In genomic region chr3:191688756-191689433, GRCh38 we compare ENCODE assay signal across 18 cellular contexts.
A peak's percentile ranks its signal among the peaks of the same experiment; 100 is the strongest.
DNase-seq lines count a peak whose midpoint lies in the region; ATAC-seq and TF ChIP-seq lines count a peak whose summit lies in the region.
"Had no signal": no experiment of that assay in that cellular context is flagged by ENCODE, and none has a peak within 500 bp of the region (broad histone marks: within the 10 kb centered on the region; RNA-seq: fewer than 3 reads in every experiment).

No MANE protein-coding gene starts in this region.

- H3K4me3 ChIP-seq in HAP-1 (no peak overlapping the region), NT2/D1 (ENCODE audit: insufficient read length, low read depth) (no peak overlapping the region), neural progenitor cell (no peak overlapping the region), PC-3 (ENCODE audit: low read length) (no peak overlapping the region)
- H3K4me3 ChIP-seq: BLaER1, SJCRH30 had no signal

- DNase-seq in HAP-1 (ENCODE audit: low spot score in 2 of 2) (peak; percentile 76 to 85), NT2/D1 (ENCODE audit: low read depth, low spot score) (peak; percentile 81), iPS DF 4.7 (ENCODE audit: extremely low read depth, low spot score) (peak; percentile 68), neural progenitor cell (ENCODE audit: low spot score) (peak; percentile 4), cerebellum (ENCODE audit: low spot score) (no peak), dedifferentiated amniotic fluid mesenchymal stem cell (ENCODE audit: extremely low spot score) (no peak), PC-3 (no peak), NCI-H1048 (lab: John Stamatoyannopoulos, UW) (no peak)
- DNase-seq: ACHN; CD4-positive, alpha-beta memory T cell; DND-41; KBM-7; NCI-H1092 treated with DMSO at 0.1 percent for 48 hours; NCI-H1436 treated with DMSO at 0.1 percent for 48 hours; NCI-H1930; NK-92 treated with Interleukin-12 subunit alpha and Interleukin-12 subunit beta, amount 100 ng/mL, for 24 hours; SJCRH30 had no signal

- BruUV-seq in PC-3 (replicated peaks; lab: Mats Ljungman, UMichigan) = no TSS peak

- POLR2A ChIA-PET in PC-3 (lab: Charles Lee; ENCODE audit: unreplicated experiment) = no interaction called here

- no peak overlapping the region for H3K9ac ChIP-seq in NT2/D1 (ENCODE audit: insufficient read length, low read depth)
- no peak overlapping the region for H3K9ac ChIP-seq in neural progenitor cell
- no peak overlapping the region for H3K9ac ChIP-seq in PC-3 (ENCODE audit: low read length)
- H3K9ac ChIP-seq: BLaER1 had no signal

- in situ Hi-C loops in HAP-1 (cut with MboI; ENCODE audit: low sequenced_read_pairs) = no loop called here

- H3K36me3 ChIP-seq in HAP-1 (replicated peaks) = no peaks in the 10 kb centered on the region
- H3K36me3 ChIP-seq in NT2/D1 (ENCODE audit: insufficient read depth, insufficient read length, low read length) = no peaks in the 10 kb centered on the region
- no peaks in the 10 kb centered on the region for H3K36me3 ChIP-seq in neural progenitor cell
- H3K36me3 ChIP-seq in PC-3 (ENCODE audit: low read depth, low read length) = no peaks in the 10 kb centered on the region
- H3K36me3 ChIP-seq: BLaER1, SJCRH30 had no signal

- H2AFZ ChIP-seq in neural progenitor cell (replicated peaks) = no peak overlapping the region
- H2AFZ ChIP-seq in PC-3 (ENCODE audit: low read length) = no peak overlapping the region

- H4K20me1 ChIP-seq in neural progenitor cell (ENCODE audit: low read depth) = no peaks in the 10 kb centered on the region
- H4K20me1 ChIP-seq in PC-3 (ENCODE audit: low read length) = no peaks in the 10 kb centered on the region
- H4K20me1 ChIP-seq: BLaER1 had no signal

- no peaks in the 10 kb centered on the region for H3K9me2 ChIP-seq in PC-3 (replicated peaks; ENCODE audit: low read length)

- no peaks in the 10 kb centered on the region for H3K27me3 ChIP-seq in HAP-1 (ENCODE audit: low read depth)
- no peaks in the 10 kb centered on the region for H3K27me3 ChIP-seq in NT2/D1 (ENCODE audit: insufficient read depth, insufficient read length)
- H3K27me3 ChIP-seq in neural progenitor cell = no peaks in the 10 kb centered on the region
- peaks cover 6% of the 10 kb centered on the region; the same call in 1 of the 2 replicates for H3K27me3 ChIP-seq in PC-3 (ENCODE audit: low read length)
- H3K27me3 ChIP-seq: BLaER1, SJCRH30 had no signal

- H3F3A ChIP-seq in neural progenitor cell (ENCODE audit: low read depth) = peaks cover 6% of the 10 kb centered on the region
- no peaks in the 10 kb centered on the region for H3F3A ChIP-seq in PC-3 (ENCODE audit: low read length, unreplicated experiment)

- H3K27ac Mint-ChIP-seq in neural progenitor cell = no peak overlapping the region
- H3K27ac Mint-ChIP-seq: CD4-positive, alpha-beta memory T cell had no signal

- no peak overlapping the region for H3K4me2 ChIP-seq in neural progenitor cell
- H3K4me2 ChIP-seq in PC-3 (ENCODE audit: low read length) = no peak overlapping the region
- H3K4me2 ChIP-seq: BLaER1 had no signal

- H3K79me2 ChIP-seq in neural progenitor cell (ENCODE audit: low read depth) = no peaks in the 10 kb centered on the region
- no peaks in the 10 kb centered on the region for H3K79me2 ChIP-seq in PC-3 (ENCODE audit: low read length)

- H3K36me3 Mint-ChIP-seq in neural progenitor cell = no peaks in the 10 kb centered on the region
- H3K36me3 Mint-ChIP-seq: CD4-positive, alpha-beta memory T cell had no signal

- no peak for ATAC-seq in PC-3

- no peak for TF ChIP-seq CTCF in neural progenitor cell (IDR thresholded peaks at IDR 0.05)
- TF ChIP-seq CTCF in PC-3 (conservative IDR thresholded peaks at IDR 0.05; ENCODE audit: low read depth, low read length) = no peak

- H3K27ac ChIP-seq in neural progenitor cell (no peak overlapping the region), PC-3 (ENCODE audit: low read length) (no peak overlapping the region)
- H3K27ac ChIP-seq: BLaER1, SJCRH30 had no signal

- H3K4me1 ChIP-seq in HAP-1 (peaks cover 14% of the 10 kb centered on the region), NT2/D1 (ENCODE audit: insufficient read depth, insufficient read length) (no peaks in the 10 kb centered on the region), neural progenitor cell (no peaks in the 10 kb centered on the region), PC-3 (ENCODE audit: insufficient read depth, low read length) (no peaks in the 10 kb centered on the region)
- H3K4me1 ChIP-seq: BLaER1, SJCRH30 had no signal

- CTCF ChIA-PET in PC-3 (lab: Charles Lee) = no interaction called here

- H3K4me1 Mint-ChIP-seq in neural progenitor cell = peaks cover 6% of the 10 kb centered on the region
- H3K4me1 Mint-ChIP-seq: CD4-positive, alpha-beta memory T cell had no signal

- intact Hi-C loops in PC-3 (cut with micrococcal nuclease) = no loop called here

- H3K9me3 Mint-ChIP-seq in neural progenitor cell = peaks cover 3% of the 10 kb centered on the region

- H3K9me3 ChIP-seq in HAP-1 = no peaks in the 10 kb centered on the region
- H3K9me3 ChIP-seq in NT2/D1 (ENCODE audit: insufficient read depth, low read length) = peaks cover 46% of the 10 kb centered on the region
- H3K9me3 ChIP-seq in neural progenitor cell (ENCODE audit: low read depth) = no peaks in the 10 kb centered on the region
- H3K9me3 ChIP-seq in PC-3 (ENCODE audit: low read length) = no peaks in the 10 kb centered on the region
- H3K9me3 ChIP-seq: BLaER1, SJCRH30 had no signal

- H3K4me3 Mint-ChIP-seq in neural progenitor cell = no peak overlapping the region
- H3K4me3 Mint-ChIP-seq: CD4-positive, alpha-beta memory T cell had no signal

- H3K27me3 Mint-ChIP-seq in neural progenitor cell (ENCODE audit: insufficient read depth, low read depth) = peaks cover 3% of the 10 kb centered on the region
- H3K27me3 Mint-ChIP-seq: CD4-positive, alpha-beta memory T cell had no signal

Comparison
In these comparisons a context has a peak if more than half of its experiments do, and no peak if none do; other contexts are left out.
1. DNase-seq: peak in HAP-1 (2 of 2), NT2/D1 (single experiment), iPS DF 4.7 (single experiment) and neural progenitor cell (single experiment); none in cerebellum (single experiment), dedifferentiated amniotic fluid mesenchymal stem cell (single experiment), PC-3 (single experiment) and NCI-H1048 (single experiment).